11 cellular contexts compared by ENCODE assay signal in genomic region chr6:90000864-90001731, GRCh38.
A peak's percentile ranks its signal among the peaks of the same experiment; 100 is the strongest.
DNase-seq lines count a peak whose midpoint lies in the region; ATAC-seq and TF ChIP-seq lines count a peak whose summit lies in the region.
"Had no signal": no experiment of that assay in that cellular context is flagged by ENCODE, and none has a peak within 500 bp of the region (broad histone marks: within the 10 kb centered on the region; RNA-seq: fewer than 3 reads in every experiment).

No MANE protein-coding gene starts in this region.

- POLR2A ChIA-PET in MCF 10A (lab: Yijun Ruan, JAX): interaction anchor here (0.5 to 3.1 kb wide), 14 partner anchors 8 to 714 kb away, joined by 3 to 20 read pairs (median 5); no protein-coding TSS in a partner anchor

- no peaks in the 10 kb centered on the region for H3K36me3 ChIP-seq in heart left ventricle

- 85 to 93% (median 92%) methylated on average over 3 to 5 of the region's 5 CpGs for WGBS in heart left ventricle, 4 donors

- peak; percentile 26 to 38 for ATAC-seq in stimulated activated naive B cell treated with anti-CD40 and anti-IgM and Interleukin-4, amounts not matched to agents 10 μg/mL and 1 μg/mL and 100 μg/mL, for 72 hours (replicated peaks)
- ATAC-seq in heart left ventricle (no peak), HG03469 (IDR thresholded peaks at IDR 0.05; ENCODE audit: unreplicated experiment) (no peak)

- H3K36me3 Mint-ChIP-seq in MCF 10A (ENCODE audit: insufficient read depth, unreplicated experiment): no peaks in the 10 kb centered on the region
- H3K36me3 Mint-ChIP-seq in stimulated activated naive B cell treated with anti-CD40 and anti-IgM and Interleukin-4, amounts not matched to agents 10 μg/mL and 1 μg/mL and 100 μg/mL, for 72 hours: peaks cover 20 to 39% of the 10 kb centered on the region in 2 donors

- no peak overlapping the region for H3K4me3 Mint-ChIP-seq in MCF 10A (ENCODE audit: unreplicated experiment)
- no peak overlapping the region for H3K4me3 Mint-ChIP-seq in stimulated activated naive B cell treated with anti-CD40 and anti-IgM and Interleukin-4, amounts not matched to agents 10 μg/mL and 1 μg/mL and 100 μg/mL, for 72 hours
- H3K4me3 Mint-ChIP-seq: neural crest cell had no signal

- intact Hi-C loops in MCF 10A (cut with micrococcal nuclease): no loop called here
- intact Hi-C loops in heart left ventricle (cut with DNase I): no loop called here

- no peaks in the 10 kb centered on the region for H3K27me3 ChIP-seq in heart left ventricle
- H3K27me3 ChIP-seq: BLaER1 treated with 17β-estradiol and CSF1 and Interleukin-3, amounts not matched to agents 10 nM and 100 nM had no signal

- no peaks in the 10 kb centered on the region for H3K9me3 ChIP-seq in heart left ventricle
- H3K9me3 ChIP-seq: BLaER1 treated with 17β-estradiol and CSF1 and Interleukin-3, amounts not matched to agents 10 nM and 100 nM had no signal

- H3K4me1 Mint-ChIP-seq in MCF 10A (ENCODE audit: insufficient read depth, unreplicated experiment): peaks cover 13% of the 10 kb centered on the region
- H3K4me1 Mint-ChIP-seq in stimulated activated naive B cell treated with anti-CD40 and anti-IgM and Interleukin-4, amounts not matched to agents 10 μg/mL and 1 μg/mL and 100 μg/mL, for 72 hours: peaks cover 22 to 33% of the 10 kb centered on the region in 2 donors

- no peak overlapping the region for H3K27ac ChIP-seq in heart left ventricle
- H3K27ac ChIP-seq: KMS-11 had no signal

- H3K27me3 Mint-ChIP-seq in MCF 10A (ENCODE audit: insufficient read depth, unreplicated experiment): no peaks in the 10 kb centered on the region
- H3K27me3 Mint-ChIP-seq in stimulated activated naive B cell treated with anti-CD40 and anti-IgM and Interleukin-4, amounts not matched to agents 10 μg/mL and 1 μg/mL and 100 μg/mL, for 72 hours: no peaks in the 10 kb centered on the region

- peaks cover 0 to 39% (median 23%) of the 10 kb centered on the region in 12 donors for H3K4me1 ChIP-seq in heart left ventricle

- no TSS peak for BruUV-seq in MCF 10A (replicated peaks; lab: Mats Ljungman, UMichigan)

- H3K27ac Mint-ChIP-seq in MCF 10A (ENCODE audit: low read depth, unreplicated experiment): no peak overlapping the region
- no peak overlapping the region for H3K27ac Mint-ChIP-seq in stimulated activated naive B cell treated with anti-CD40 and anti-IgM and Interleukin-4, amounts not matched to agents 10 μg/mL and 1 μg/mL and 100 μg/mL, for 72 hours

- CTCF ChIA-PET in MCF 10A (lab: Yijun Ruan, JAX): interaction anchor here (0.6 to 1.1 kb wide), 6 partner anchors 29 to 479 kb away, joined by 3 to 7 read pairs (median 3); no protein-coding TSS in a partner anchor

- no peak for TF ChIP-seq POLR2A in heart left ventricle (IDR thresholded peaks at IDR 0.05)

- no peak overlapping the region for H3K4me3 ChIP-seq in heart left ventricle
- H3K4me3 ChIP-seq: BLaER1 treated with 17β-estradiol and CSF1 and Interleukin-3, amounts not matched to agents 10 nM and 100 nM had no signal

- TF ChIP-seq CTCF in MCF 10A (IDR thresholded peaks at IDR 0.05; ENCODE audit: unreplicated experiment) (no peak), heart left ventricle (IDR thresholded peaks at IDR 0.05) (no peak)

- DNase-seq in activated CD8-positive, alpha-beta memory T cell treated with anti-CD3 and anti-CD28 coated beads, Interleukin-2, amount 50 U/mL, for 1 hour (ENCODE audit: extremely low read depth): peak; percentile 24
- no peak for DNase-seq in activated CD8-positive, alpha-beta memory T cell treated with anti-CD3 and anti-CD28 coated beads, Interleukin-2, amount 50 U/mL, for 48 hours
- DNase-seq in NCI-H345 treated with DMSO at 0.1 percent for 48 hours (lab: John Stamatoyannopoulos, UW; ENCODE audit: unreplicated experiment): peak; percentile 20
- peak; percentile 70 for DNase-seq in MCF 10A (ENCODE audit: unreplicated experiment)
- no peak for DNase-seq in stimulated activated naive B cell treated with anti-CD40 and anti-IgM and Interleukin-4, amounts not matched to agents 10 μg/mL and 1 μg/mL and 100 μg/mL, for 72 hours
- DNase-seq in heart left ventricle: no peak
- DNase-seq in globus pallidus (ENCODE audit: low spot score): no peak

- H3K9me3 Mint-ChIP-seq in MCF 10A (ENCODE audit: unreplicated experiment): no peaks in the 10 kb centered on the region
- H3K9me3 Mint-ChIP-seq in stimulated activated naive B cell treated with anti-CD40 and anti-IgM and Interleukin-4, amounts not matched to agents 10 μg/mL and 1 μg/mL and 100 μg/mL, for 72 hours: no peaks in the 10 kb centered on the region
- H3K9me3 Mint-ChIP-seq: neural crest cell had no signal

Comparison
In these comparisons a context has a peak if more than half of its experiments do, and no peak if none do; other contexts are left out.
1. DNase-seq: peak in activated CD8-positive, alpha-beta memory T cell treated with anti-CD3 and anti-CD28 coated beads, Interleukin-2, amount 50 U/mL, for 1 hour (single experiment), NCI-H345 treated with DMSO at 0.1 percent for 48 hours (single experiment) and MCF 10A (single experiment); none in activated CD8-positive, alpha-beta memory T cell treated with anti-CD3 and anti-CD28 coated beads, Interleukin-2, amount 50 U/mL, for 48 hours (single experiment), stimulated activated naive B cell treated with anti-CD40 and anti-IgM and Interleukin-4, amounts not matched to agents 10 μg/mL and 1 μg/mL and 100 μg/mL, for 72 hours (single experiment), heart left ventricle (0 of 5) and globus pallidus (single experiment).
2. ATAC-seq: peak in stimulated activated naive B cell treated with anti-CD40 and anti-IgM and Interleukin-4, amounts not matched to agents 10 μg/mL and 1 μg/mL and 100 μg/mL, for 72 hours (2 of 2); none in heart left ventricle (0 of 4) and HG03469 (single experiment).